Comparison of ENCODE assay signal across 9 cellular contexts in genomic region chr1:150877220-150877516, GRCh38. TPM values are rescaled to one million over a fixed set of nuclear protein-coding genes. Genes with fewer than 3 reads are reported as not detected.
DNase-seq lines count a peak whose midpoint lies in the region; ATAC-seq, FAIRE-seq and TF ChIP-seq lines count a peak whose summit lies in the region.
"Had no signal": no experiment of that assay in that cellular context is flagged by ENCODE, and none has a peak within 500 bp of the region (broad histone marks: within the 10 kb centered on the region; RNA-seq: fewer than 3 reads in every experiment).

No MANE protein-coding gene starts in this region.

- peak overlapping the region; percentile 88 to 97 (median 95) for H3K27ac Mint-ChIP-seq in CD4-positive, alpha-beta memory T cell
- peak overlapping the region; percentile 94 for H3K27ac Mint-ChIP-seq in chondrocyte (ENCODE audit: unreplicated experiment)
- H3K27ac Mint-ChIP-seq in neural crest cell (ENCODE audit: unreplicated experiment): peak overlapping the region; percentile 19

- TF ChIP-seq CTCF in chondrocyte (IDR thresholded peaks at IDR 0.05): no peak
- no peak for TF ChIP-seq CTCF in neural crest cell (conservative IDR thresholded peaks at IDR 0.05)

- H3K4me3 ChIP-seq in CD4-positive, alpha-beta memory T cell (ENCODE audit: low read length in 2 of 2): peak overlapping the region; percentile 91 to 93

- peak overlapping the region; percentile 81 for H3K27ac ChIP-seq in CD4-positive, alpha-beta memory T cell (ENCODE audit: low read depth, low read length)

- peaks cover 23 to 45% (median 35%) of the 10 kb centered on the region in 4 donors for H3K4me1 Mint-ChIP-seq in CD4-positive, alpha-beta memory T cell
- H3K4me1 Mint-ChIP-seq in chondrocyte (ENCODE audit: low read depth): peaks cover 30% of the 10 kb centered on the region
- peaks cover 25% of the 10 kb centered on the region for H3K4me1 Mint-ChIP-seq in neural crest cell

- peaks cover 25% of the 10 kb centered on the region for H3K4me1 ChIP-seq in CD4-positive, alpha-beta memory T cell (ENCODE audit: insufficient read depth, low read length)

- no peak for DNase-seq in CD4-positive, alpha-beta memory T cell
- DNase-seq in M059J (ENCODE audit: low read depth) (peak; percentile 22), chondrocyte (ENCODE audit: low spot score) (no peak), neural crest cell (ENCODE audit: low read depth, low spot score) (no peak), NCI-H524 (lab: John Stamatoyannopoulos, UW) (no peak), GOT3 (lab: John Stamatoyannopoulos, UW) (no peak), GM19239 (ENCODE audit: insufficient read length, low spot score) (no peak)

- intact Hi-C loops in CD4-positive, alpha-beta memory T cell (cut with micrococcal nuclease): loop anchor here (2.0 to 5.0 kb wide), 6 partner anchors 35 to 515 kb away; partner anchors contain the start of genes CERS2, CTSS, GOLPH3L and MINDY1

- FAIRE-seq in GM19239 (lab: Jason Lieb, UNC): no peak
- FAIRE-seq: islet of Langerhans had no signal

- no peaks in the 10 kb centered on the region for H3K36me3 ChIP-seq in CD4-positive, alpha-beta memory T cell (ENCODE audit: insufficient read depth, low read length)

- no peaks in the 10 kb centered on the region for H3K9me3 Mint-ChIP-seq in CD4-positive, alpha-beta memory T cell
- H3K9me3 Mint-ChIP-seq in chondrocyte (ENCODE audit: low read depth) (no peaks in the 10 kb centered on the region), neural crest cell (no peaks in the 10 kb centered on the region)

- H3K27me3 ChIP-seq in CD4-positive, alpha-beta memory T cell (ENCODE audit: insufficient read depth, low read length): no peaks in the 10 kb centered on the region

- no peaks in the 10 kb centered on the region for H3K27me3 Mint-ChIP-seq in CD4-positive, alpha-beta memory T cell
- H3K27me3 Mint-ChIP-seq in chondrocyte (ENCODE audit: low read depth): no peaks in the 10 kb centered on the region
- H3K27me3 Mint-ChIP-seq in neural crest cell (ENCODE audit: low read depth): no peaks in the 10 kb centered on the region

- CTCF ChIA-PET in CD4-positive, alpha-beta memory T cell (lab: Charles Lee; ENCODE audit: partially characterized antibody): no interaction called here

- H3K36me3 Mint-ChIP-seq in CD4-positive, alpha-beta memory T cell: peaks cover 8 to 16% of the 10 kb centered on the region in 2 donors
- H3K36me3 Mint-ChIP-seq in chondrocyte (ENCODE audit: low read depth): peaks cover 2% of the 10 kb centered on the region
- H3K36me3 Mint-ChIP-seq in neural crest cell (ENCODE audit: low read depth): peaks cover 3% of the 10 kb centered on the region

- H3K4me3 Mint-ChIP-seq in CD4-positive, alpha-beta memory T cell: peak overlapping the region; percentile 88 to 97 (median 95)
- H3K4me3 Mint-ChIP-seq in chondrocyte (ENCODE audit: unreplicated experiment) (peak overlapping the region; percentile 75), neural crest cell (peak overlapping the region; percentile 95)

- no peak for ATAC-seq in GM18858 (IDR thresholded peaks at IDR 0.05; ENCODE audit: unreplicated experiment)

- POLR2A ChIA-PET in CD4-positive, alpha-beta memory T cell (lab: Charles Lee; ENCODE audit: partially characterized antibody): interaction anchor here (0.7 to 2.2 kb wide), 7 partner anchors 13 to 180 kb away, joined by 3 to 5 read pairs (median 4); partner anchors contain the start of genes CERS2, GOLPH3L and SETDB1

- H3K9me3 ChIP-seq in CD4-positive, alpha-beta memory T cell (ENCODE audit: control insufficient read depth in 1 of 2, low read length in 2 of 2): no peaks in the 10 kb centered on the region

RNA-seq across cellular contexts. Expression of gene ARNT, which starts 0.8 kb away (rescaled TPM):
- total RNA-seq in CD4-positive, alpha-beta memory T cell: 10 to 100 TPM; 36.6 to 37.7 TPM
- polyA plus RNA-seq in CD4-positive, alpha-beta memory T cell: 10 to 100 TPM; 20.2 to 25.5 TPM
- total RNA-seq in M059J (2014; rRNA removed; shearing (Covaris generic)): 30.2 and 38.7 TPM in 2 replicates
- 32.6 to 33.3 TPM (median 32.9 TPM) in 3 replicates for total RNA-seq in chondrocyte
- total RNA-seq in neural crest cell: 28.2 and 29.0 TPM in 2 replicates

RNA-seq across cellular contexts. Expression of gene CTXND2, which starts 9.8 kb away (rescaled TPM):
- not detected for total RNA-seq in CD4-positive, alpha-beta memory T cell
- not detected for polyA plus RNA-seq in CD4-positive, alpha-beta memory T cell
- total RNA-seq in M059J (2014; rRNA removed; shearing (Covaris generic)): not detected in 2 replicates
- total RNA-seq in chondrocyte (not detected in 3 replicates), neural crest cell (not detected in 2 replicates)

RNA-seq across cellular contexts. Expression of gene SETDB1, which starts 49.0 kb away (rescaled TPM):
- total RNA-seq in CD4-positive, alpha-beta memory T cell: 10 to 100 TPM; 71.4 to 72.6 TPM
- 10 to 100 TPM in 1 of 2 donors, 1 to 10 TPM in 1; 9.8 to 14.2 TPM for polyA plus RNA-seq in CD4-positive, alpha-beta memory T cell
- total RNA-seq in M059J (2014; rRNA removed; shearing (Covaris generic)): 27.8 and 31.6 TPM in 2 replicates
- total RNA-seq in chondrocyte: 35.0 to 44.1 TPM (median 35.9 TPM) in 3 replicates
- 77.9 and 81.6 TPM in 2 replicates for total RNA-seq in neural crest cell

Comparison
In these comparisons a context has a peak if more than half of its experiments do, and no peak if none do; other contexts are left out.
1. H3K27ac Mint-ChIP-seq: peak in every context shown above with its lines; median percentile 95 in CD4-positive, alpha-beta memory T cell; 94 in chondrocyte; 19 in neural crest cell.